ENCODE assay signal across 7 cellular contexts in genomic region chr12:53728206-53728605, GRCh38. TPM values are rescaled to one million over a fixed set of nuclear protein-coding genes. Genes with fewer than 3 reads are reported as not detected.
DNase-seq lines count a peak whose midpoint lies in the region; ATAC-seq and TF ChIP-seq lines count a peak whose summit lies in the region.

No MANE protein-coding gene starts in this region.

- H3K36me3 ChIP-seq in gastroesophageal sphincter, result peaks cover 0 to 26% of the 10 kb centered on the region in 2 donors
- peaks cover 20 to 24% (median 22%) of the 10 kb centered on the region in 3 donors for H3K36me3 ChIP-seq in skeletal muscle tissue (ENCODE audit: control insufficient read depth in 3 of 3, insufficient read depth in 3 of 3, low read length in 3 of 3)

- peaks cover 3 to 31% (median 10%) of the 10 kb centered on the region in 3 donors for H3K4me1 ChIP-seq in gastroesophageal sphincter
- peaks cover 19 to 26% (median 24%) of the 10 kb centered on the region in 3 donors for H3K4me1 ChIP-seq in skeletal muscle tissue (ENCODE audit: control insufficient read depth in 3 of 3, insufficient read depth in 3 of 3, low read length in 3 of 3)

- H3K27ac ChIP-seq in gastroesophageal sphincter, result peak overlapping the region; percentile 55 to 80 (median 76)
- peak overlapping the region; percentile 96 for H3K27ac ChIP-seq in skeletal muscle tissue (ENCODE audit: low read depth, low read length)

- H3K27me3 ChIP-seq in gastroesophageal sphincter (no peaks in the 10 kb centered on the region), skeletal muscle tissue (ENCODE audit: control insufficient read depth in 3 of 3, insufficient read depth in 3 of 3, low read length in 3 of 3) (no peaks in the 10 kb centered on the region)

- ATAC-seq in T-cell (replicated peaks in 1 of 4) (no peak), gastroesophageal sphincter (no peak)

- TF ChIP-seq CTCF in HFF-Myc (IDR thresholded peaks at IDR 0.05; ENCODE audit: low read depth, low read length, missing control alignments) (no peak), gastroesophageal sphincter (IDR thresholded peaks at IDR 0.05) (no peak)

- no peak for TF ChIP-seq EP300 in gastroesophageal sphincter (IDR thresholded peaks at IDR 0.05)

- CTCF ChIA-PET in T-cell (lab: Charles Lee), result interaction anchor here (0.5 to 4.7 kb wide), 9 partner anchors 10 to 468 kb away, joined by 3 to 24 read pairs (median 4); partner anchors contain the start of genes ATP5MC2 (in 1 of the 2) and CISTR (in 1 of the 2)

- no peaks in the 10 kb centered on the region for H3K27me3 Mint-ChIP-seq in T-cell

- H3K9me3 Mint-ChIP-seq in T-cell, result no peaks in the 10 kb centered on the region

- POLR2A ChIA-PET in T-cell (lab: Charles Lee), result interaction anchor here (0.5 to 0.6 kb wide), 2 partner anchors 342 to 902 kb away, joined by 3 to 7 read pairs; no protein-coding TSS in a partner anchor

- H3K9me3 ChIP-seq in gastroesophageal sphincter (no peaks in the 10 kb centered on the region), skeletal muscle tissue (ENCODE audit: control insufficient read depth in 3 of 3, low read length in 3 of 3) (no peaks in the 10 kb centered on the region)

- peak overlapping the region; percentile 90 to 91 for H3K27ac Mint-ChIP-seq in T-cell

- no peak for TF ChIP-seq POLR2A in gastroesophageal sphincter (IDR thresholded peaks at IDR 0.05)

- H3K4me1 Mint-ChIP-seq in T-cell, result peaks cover 30 to 31% (median 31%) of the 10 kb centered on the region in 3 donors

- DNase-seq in HFF-Myc (ENCODE audit: extremely low read depth, low read depth) (no peak), T-cell (no peak), hepatic stellate cell (ENCODE audit: low spot score) (no peak), NOMO-1 treated with DMSO at 0.1 percent for 48 hours (lab: John Stamatoyannopoulos, UW; ENCODE audit: unreplicated experiment) (no peak), COLO829 (ENCODE audit: low spot score) (no peak)

- peak overlapping the region; percentile 52 to 91 (median 89) for H3K9ac ChIP-seq in skeletal muscle tissue (ENCODE audit: low read depth in 1 of 3, low read length in 3 of 3)

- H3K4me3 ChIP-seq in HFF-Myc (replicated peaks; ENCODE audit: low read depth, low read length) (peak overlapping the region; percentile 83), gastroesophageal sphincter (peak overlapping the region; percentile 48 to 75), skeletal muscle tissue (ENCODE audit: low read length in 3 of 3) (peak overlapping the region; percentile 76 to 96 (median 93))

- 49 to 55% methylated on average over 7 of the region's 7 CpGs for WGBS in gastroesophageal sphincter (ENCODE audit: low coverage in 1 of 2), 2 donors

- H3K36me3 Mint-ChIP-seq in T-cell, result peaks cover 20% of the 10 kb centered on the region

- H3K4me3 Mint-ChIP-seq in T-cell, result peak overlapping the region; percentile 91 to 94 (median 92)

RNA-seq across cellular contexts. Expression of gene CALCOCO1, which starts 1.0 kb away (rescaled TPM):
- total RNA-seq in T-cell (100 to 1,000 TPM; 118 to 162 (median 153) TPM), gastroesophageal sphincter (100 to 1,000 TPM; 400 to 469 (median 424) TPM), skeletal muscle tissue (49.1 TPM)

RNA-seq across cellular contexts. Expression of gene CISTR, which starts 23.6 kb away (rescaled TPM):
- total RNA-seq in T-cell, result not detected
- 1 to 10 TPM in 1 of 4 donors, not detected in 3; 1.4 TPM for total RNA-seq in gastroesophageal sphincter
- not detected for total RNA-seq in skeletal muscle tissue

RNA-seq across cellular contexts. Expression of gene ATP5MC2, which starts 52.3 kb away (rescaled TPM):
- total RNA-seq in T-cell (100 to 1,000 TPM; 223 to 283 (median 251) TPM), gastroesophageal sphincter (100 to 1,000 TPM; 197 to 324 (median 245) TPM), skeletal muscle tissue (253 TPM)
